8 cellular contexts compared by ENCODE assay signal in the genomic region with DNA sequence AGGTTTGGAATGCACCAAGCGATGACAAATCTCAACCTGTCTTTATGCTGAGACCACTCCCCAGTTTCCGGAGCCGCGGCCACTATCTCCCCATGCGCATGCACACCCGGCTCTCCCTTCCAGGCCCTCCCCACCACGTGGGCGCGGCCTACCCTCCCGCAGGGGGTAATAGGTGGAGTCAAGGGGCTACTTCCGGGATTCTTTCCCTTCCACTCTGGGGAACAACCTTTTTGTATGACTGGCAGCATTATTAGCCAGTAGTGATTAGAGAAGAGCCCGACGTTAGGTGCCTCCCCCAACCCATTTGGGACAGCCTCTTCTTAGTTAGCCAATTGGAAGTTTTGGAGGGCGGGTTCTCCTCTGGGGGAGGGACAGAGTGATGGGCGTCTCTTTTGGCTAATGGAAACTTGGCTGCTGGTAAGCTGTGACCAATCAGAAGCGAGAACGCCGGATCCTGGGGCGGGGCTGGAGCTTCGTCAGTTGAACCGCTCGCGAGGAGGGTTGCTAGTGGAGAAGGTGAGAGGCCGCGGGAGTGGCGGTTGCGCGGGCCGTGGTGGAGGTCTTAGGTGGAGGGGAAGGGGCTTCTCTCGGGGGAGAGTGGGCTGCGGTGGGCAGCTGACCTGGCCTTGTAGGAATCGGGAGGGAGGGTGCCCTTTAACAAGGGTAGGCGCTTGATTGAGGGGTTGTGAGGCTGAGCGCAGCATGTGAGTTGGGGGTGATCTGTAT. TPM values are rescaled to one million over a fixed set of nuclear protein-coding genes. Genes with fewer than 3 reads are reported as not detected.
A peak's percentile ranks its signal among the peaks of the same experiment; 100 is the strongest.
DNase-seq lines count a peak whose midpoint lies in the region; ATAC-seq, FAIRE-seq and TF ChIP-seq lines count a peak whose summit lies in the region.

A gene with protein sequence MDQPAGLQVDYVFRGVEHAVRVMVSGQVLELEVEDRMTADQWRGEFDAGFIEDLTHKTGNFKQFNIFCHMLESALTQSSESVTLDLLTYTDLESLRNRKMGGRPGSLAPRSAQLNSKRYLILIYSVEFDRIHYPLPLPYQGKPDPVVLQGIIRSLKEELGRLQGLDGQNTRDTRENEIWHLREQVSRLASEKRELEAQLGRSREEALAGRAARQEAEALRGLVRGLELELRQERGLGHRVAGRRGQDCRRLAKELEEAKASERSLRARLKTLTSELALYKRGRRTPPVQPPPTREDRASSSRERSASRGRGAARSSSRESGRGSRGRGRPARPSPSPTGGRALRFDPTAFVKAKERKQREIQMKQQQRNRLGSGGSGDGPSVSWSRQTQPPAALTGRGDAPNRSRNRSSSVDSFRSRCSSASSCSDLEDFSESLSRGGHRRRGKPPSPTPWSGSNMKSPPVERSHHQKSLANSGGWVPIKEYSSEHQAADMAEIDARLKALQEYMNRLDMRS (plus strand): TSS at position 479 of the 726 bp plus-strand sequence. CDS start 7,552 bp downstream, outside the sequence.

- no peaks in the 10 kb centered on the region for H3K9me3 ChIP-seq in BE2C

- H3K36me3 ChIP-seq in BE2C: no peaks in the 10 kb centered on the region

- TF ChIP-seq CTCF in BE2C (IDR thresholded peaks at IDR 0.05; ENCODE audit: low read depth, low read length) (no peak), coronary artery (IDR thresholded peaks at IDR 0.05) (no peak)

- H3K9me3 Mint-ChIP-seq in activated CD4-positive, alpha-beta T cell treated with anti-CD3 and anti-CD28 coated beads for 36 hours (ENCODE audit: low read depth): no peaks in the 10 kb centered on the region

- intact Hi-C loops in activated CD4-positive, alpha-beta T cell treated with anti-CD3 and anti-CD28 coated beads for 36 hours (cut with DNase I, micrococcal nuclease): loop anchor here (1.0 kb wide), 14 partner anchors 21 to 817 kb away; a partner anchor contains a TSS
- intact Hi-C loops in left colon (cut with DNase I, micrococcal nuclease): no loop called here

- DNase-seq in BE2C (peak; percentile 96), GM19239 (ENCODE audit: insufficient read length, low spot score) (peak; percentile 90), NCI-H524 (lab: John Stamatoyannopoulos, UW) (peak; percentile 99 to 100), coronary artery (ENCODE audit: low spot score) (peak; percentile 99), left colon (peak; percentile 95)
- DNase-seq in activated CD4-positive, alpha-beta T cell treated with anti-CD3 and anti-CD28 coated beads for 36 hours: peak; percentile 96
- DNase-seq in stimulated activated CD4-positive, alpha-beta T cell treated with anti-CD3 and anti-CD28 coated beads, Interleukin-1b, Interleukin-23, amount 100 ng/mL, for 48 hours: peak; percentile 95

- FAIRE-seq in GM19239 (lab: Jason Lieb, UNC): peak; percentile 99

- POLR2A ChIA-PET in activated CD4-positive, alpha-beta T cell treated with anti-CD3 and anti-CD28 coated beads for 36 hours (lab: Charles Lee): interaction anchor here (1.0 kb wide), 2 partner anchors 92 to 132 kb away, joined by 3 to 4 read pairs; a partner anchor contains a TSS

- H3K27me3 ChIP-seq in BE2C: no peaks in the 10 kb centered on the region

- H3K36me3 Mint-ChIP-seq in activated CD4-positive, alpha-beta T cell treated with anti-CD3 and anti-CD28 coated beads for 36 hours (ENCODE audit: low read depth): peaks cover 10% of the 10 kb centered on the region

- peaks cover 7% of the 10 kb centered on the region for H3K27me3 Mint-ChIP-seq in activated CD4-positive, alpha-beta T cell treated with anti-CD3 and anti-CD28 coated beads for 36 hours

- H3K4me1 Mint-ChIP-seq in activated CD4-positive, alpha-beta T cell treated with anti-CD3 and anti-CD28 coated beads for 36 hours: peaks cover 22% of the 10 kb centered on the region

- H3K4me3 Mint-ChIP-seq in activated CD4-positive, alpha-beta T cell treated with anti-CD3 and anti-CD28 coated beads for 36 hours: no peak within 1 kb of the TSS

- H3K4me3 ChIP-seq in BE2C (ENCODE audit: low read depth, low read length) (peak within 1 kb of the TSS; percentile 88), coronary artery (peak within 1 kb of the TSS; percentile 76)

- no peak within 1 kb of the TSS for H3K27ac Mint-ChIP-seq in activated CD4-positive, alpha-beta T cell treated with anti-CD3 and anti-CD28 coated beads for 36 hours

- ATAC-seq in HG03442 (IDR thresholded peaks at IDR 0.05; ENCODE audit: unreplicated experiment) (peak; percentile 93), left colon (peak; percentile 95)
- ATAC-seq in activated CD4-positive, alpha-beta T cell treated with anti-CD3 and anti-CD28 coated beads for 36 hours: peak; percentile 98

- peak within 1 kb of the TSS in 1 of 2 donors; percentile 84 for H3K27ac ChIP-seq in coronary artery

- CTCF ChIA-PET in activated CD4-positive, alpha-beta T cell treated with anti-CD3 and anti-CD28 coated beads for 36 hours (lab: Charles Lee): interaction anchor here (0.6 to 2.2 kb wide), 12 partner anchors 8 to 437 kb away, joined by 3 to 8 read pairs (median 4); a partner anchor contains a TSS

- H3K4me1 ChIP-seq in BE2C: peaks cover 4% of the 10 kb centered on the region; the same call in 1 of the 2 replicates

RNA-seq across cellular contexts. Expression of the gene that starts here (rescaled TPM):
- 8.9 TPM for polyA plus RNA-seq in BE2C (2012; ENCODE audit: insufficient read depth, insufficient read length, low read depth)
- 10 to 100 TPM; 22.4 to 26.2 TPM for total RNA-seq in activated CD4-positive, alpha-beta T cell treated with anti-CD3 and anti-CD28 coated beads for 36 hours
- 10 to 100 TPM; 16.4 to 20.6 TPM for total RNA-seq in left colon

Comparison
In these comparisons a context has a peak if more than half of its experiments do, and no peak if none do; other contexts are left out.
1. intact Hi-C loops: an anchor here in activated CD4-positive, alpha-beta T cell treated with anti-CD3 and anti-CD28 coated beads for 36 hours (1.0 kb wide); none called in left colon.